Comparison of ENCODE assay signal across 8 cellular contexts in the genomic region with DNA sequence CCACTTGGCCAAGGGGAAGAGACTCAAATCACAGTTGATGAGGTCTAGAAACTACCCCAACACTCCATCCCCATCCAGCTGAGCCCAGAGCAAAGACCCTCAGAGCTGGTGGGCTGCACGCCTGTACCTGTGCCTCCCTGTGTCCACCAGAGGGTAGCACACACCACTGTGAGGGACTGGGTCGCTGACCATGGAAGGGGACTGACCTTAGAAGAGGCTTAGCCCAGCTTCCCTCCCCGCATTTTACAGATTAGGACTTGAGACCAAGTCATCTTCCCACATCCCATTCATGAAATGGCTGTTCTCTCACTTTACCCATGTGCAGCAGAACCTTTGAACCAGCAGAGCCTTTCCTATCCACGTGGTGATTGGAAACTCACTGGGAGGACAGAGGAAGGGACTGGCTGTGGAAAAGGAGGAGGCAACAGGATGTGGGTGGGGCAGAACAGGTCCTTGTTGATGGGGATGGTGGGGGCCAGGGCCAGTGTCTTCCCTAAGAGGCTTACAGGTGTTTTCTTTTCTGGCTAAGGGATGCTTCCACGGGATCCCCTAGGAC. TPM values are rescaled to one million over a fixed set of nuclear protein-coding genes. Genes with fewer than 3 reads are reported as not detected.
DNase-seq lines count a peak whose midpoint lies in the region; ATAC-seq, FAIRE-seq and TF ChIP-seq lines count a peak whose summit lies in the region.

No MANE protein-coding gene starts in this region.

- no peak overlapping the region for H3K56ac ChIP-seq in IMR-90 (ENCODE audit: extremely low read depth, insufficient read depth, low read length)

- DNase-seq in D721Med (ENCODE audit: insufficient read length, low spot score) (no peak), IMR-90 (peak; percentile 51), cerebellar cortex (ENCODE audit: low spot score) (peak; percentile 33), neural crest cell (ENCODE audit: low read depth, low spot score) (peak; percentile 45)
- DNase-seq in activated naive CD8-positive, alpha-beta T cell treated with anti-CD3 and anti-CD28 coated beads for 36 hours, result no peak
- DNase-seq in natural killer cell treated with Interleukin-12 subunit alpha and Interleukin-12 subunit beta and Interleukin-15 and Interleukin-18, amount 100 ng/mL, for 72 hours (ENCODE audit: low spot score), result no peak
- no peak for DNase-seq in activated CD4-positive, alpha-beta T cell treated with anti-CD3 and anti-CD28 coated beads, Interleukin-2, amount 50 U/mL, for 48 hours

- no peaks in the 10 kb centered on the region for H3K79me1 ChIP-seq in IMR-90 (ENCODE audit: low read depth in 1 of 2, low read length in 2 of 2)

- H3K27ac Mint-ChIP-seq in neural crest cell (ENCODE audit: unreplicated experiment), result no peak overlapping the region
- H3K27ac Mint-ChIP-seq in activated naive CD8-positive, alpha-beta T cell treated with anti-CD3 and anti-CD28 coated beads for 36 hours, result no peak overlapping the region
- H3K27ac Mint-ChIP-seq in natural killer cell treated with Interleukin-12 subunit alpha and Interleukin-12 subunit beta and Interleukin-15 and Interleukin-18, amount 100 ng/mL, for 72 hours, result no peak overlapping the region

- no peak overlapping the region for H3K9ac ChIP-seq in IMR-90 (ENCODE audit: low read depth, low read length)

- peak overlapping the region; percentile 54 for H2AFZ ChIP-seq in IMR-90 (replicated peaks; ENCODE audit: low read length, poor library complexity)

- peak; percentile 49 for TF ChIP-seq CTCF in D721Med (IDR thresholded peaks at IDR 0.05; ENCODE audit: insufficient read depth, missing control alignments)
- TF ChIP-seq CTCF in IMR-90 (conservative IDR thresholded peaks at IDR 0.05; ENCODE audit: low read depth, low read length), result peak; percentile 82
- peak; percentile 66 for TF ChIP-seq CTCF in neural crest cell (conservative IDR thresholded peaks at IDR 0.05)

- H3K4ac ChIP-seq in IMR-90 (ENCODE audit: low read depth, low read length), result no peak overlapping the region

- no peak overlapping the region for H3K18ac ChIP-seq in IMR-90 (ENCODE audit: low read depth, low read length)

- BruUV-seq in IMR-90 (replicated peaks; lab: Mats Ljungman, UMichigan), result no TSS peak

- H3K4me3 Mint-ChIP-seq in neural crest cell, result no peak overlapping the region
- H3K4me3 Mint-ChIP-seq in activated naive CD8-positive, alpha-beta T cell treated with anti-CD3 and anti-CD28 coated beads for 36 hours, result no peak overlapping the region
- H3K4me3 Mint-ChIP-seq in natural killer cell treated with Interleukin-12 subunit alpha and Interleukin-12 subunit beta and Interleukin-15 and Interleukin-18, amount 100 ng/mL, for 72 hours, result no peak overlapping the region

- no peak overlapping the region for H4K91ac ChIP-seq in IMR-90 (ENCODE audit: insufficient read depth, low read depth, low read length)

- no peak for TF ChIP-seq POLR2A in IMR-90 (IDR thresholded peaks at IDR 0.05; ENCODE audit: low read depth, low read length)

- POLR2A ChIA-PET in IMR-90 (lab: Charles Lee; ENCODE audit: unreplicated experiment), result no interaction called here

- H3K14ac ChIP-seq in IMR-90 (replicated peaks; ENCODE audit: low read depth, low read length), result no peak overlapping the region

- peak overlapping the region; percentile 68 for H2AK9ac ChIP-seq in IMR-90 (replicated peaks; ENCODE audit: low read depth, low read length, poor library complexity)

- peaks cover 8% of the 10 kb centered on the region for H3K4me1 Mint-ChIP-seq in neural crest cell
- H3K4me1 Mint-ChIP-seq in activated naive CD8-positive, alpha-beta T cell treated with anti-CD3 and anti-CD28 coated beads for 36 hours, result peaks cover 10% of the 10 kb centered on the region
- peaks cover 17 to 18% of the 10 kb centered on the region in 2 donors for H3K4me1 Mint-ChIP-seq in natural killer cell treated with Interleukin-12 subunit alpha and Interleukin-12 subunit beta and Interleukin-15 and Interleukin-18, amount 100 ng/mL, for 72 hours (ENCODE audit: low read depth in 2 of 2)

- FAIRE-seq in D721Med (lab: Jason Lieb, UNC), result no peak

- TF ChIP-seq RAD21 in IMR-90 (IDR thresholded peaks at IDR 0.05; ENCODE audit: low read length), result peak; percentile 93

- CTCF ChIA-PET in IMR-90 (lab: Yijun Ruan, JAX), result interaction anchor here (0.5 to 1.1 kb wide), 9 partner anchors 22 to 299 kb away, joined by 3 to 8 read pairs (median 4); no protein-coding TSS in a partner anchor

- no peak overlapping the region for H4K5ac ChIP-seq in IMR-90 (ENCODE audit: low read depth, low read length)

- no peaks in the 10 kb centered on the region for H3K9me3 ChIP-seq in IMR-90 (ENCODE audit: control insufficient read depth, insufficient read depth, low read length)

- no peaks in the 10 kb centered on the region for H3K9me1 ChIP-seq in IMR-90 (ENCODE audit: insufficient read depth, low read length)

- H3K36me3 ChIP-seq in IMR-90 (ENCODE audit: control insufficient read depth, insufficient read depth, low read length), result no peaks in the 10 kb centered on the region

- no peak overlapping the region for H3K27ac ChIP-seq in IMR-90 (ENCODE audit: insufficient read depth, low read length)

- H3K4me1 ChIP-seq in IMR-90 (ENCODE audit: control insufficient read depth, insufficient read depth, low read length), result peaks cover 4% of the 10 kb centered on the region; the same call in 1 of the 2 replicates

- no CpG with 5 or more reads among the region's 5 CpGs for WGBS in IMR-90 (ENCODE audit: extremely low coverage in 2 of 2, insufficient read length in 1 of 2), 2 experiments

- no peak overlapping the region for H2BK120ac ChIP-seq in IMR-90 (ENCODE audit: low read depth, low read length)

- dilution Hi-C loops in IMR-90 (cut with HindIII; ENCODE audit: low sequenced_read_pairs, unreplicated experiment), result no loop called here

- H4K20me1 ChIP-seq in IMR-90 (ENCODE audit: insufficient read depth, low read length), result no peaks in the 10 kb centered on the region

- no peak overlapping the region for H2BK5ac ChIP-seq in IMR-90 (ENCODE audit: low read depth, low read length, poor library complexity, severe bottlenecking)

- H3K27me3 Mint-ChIP-seq in neural crest cell (ENCODE audit: low read depth), result peaks cover 46% of the 10 kb centered on the region
- H3K27me3 Mint-ChIP-seq in activated naive CD8-positive, alpha-beta T cell treated with anti-CD3 and anti-CD28 coated beads for 36 hours, result peaks cover 26% of the 10 kb centered on the region
- H3K27me3 Mint-ChIP-seq in natural killer cell treated with Interleukin-12 subunit alpha and Interleukin-12 subunit beta and Interleukin-15 and Interleukin-18, amount 100 ng/mL, for 72 hours, result peaks cover 0 to 8% of the 10 kb centered on the region in 2 donors

- H3K4me2 ChIP-seq in IMR-90 (ENCODE audit: low read depth, low read length), result no peak overlapping the region

- no peak overlapping the region for H3K4me3 ChIP-seq in IMR-90 (ENCODE audit: insufficient read depth, low read depth, low read length)

- H3K9me3 Mint-ChIP-seq in neural crest cell, result no peaks in the 10 kb centered on the region
- H3K9me3 Mint-ChIP-seq in activated naive CD8-positive, alpha-beta T cell treated with anti-CD3 and anti-CD28 coated beads for 36 hours, result no peaks in the 10 kb centered on the region
- no peaks in the 10 kb centered on the region for H3K9me3 Mint-ChIP-seq in natural killer cell treated with Interleukin-12 subunit alpha and Interleukin-12 subunit beta and Interleukin-15 and Interleukin-18, amount 100 ng/mL, for 72 hours

- no peak overlapping the region for H2BK20ac ChIP-seq in IMR-90 (ENCODE audit: low read depth, low read length)

- intact Hi-C loops in IMR-90 (cut with micrococcal nuclease), result loop anchor here (1.0 kb wide), 3 partner anchors 68 to 245 kb away; no protein-coding TSS in a partner anchor

- no peaks in the 10 kb centered on the region for H3K36me3 Mint-ChIP-seq in neural crest cell (ENCODE audit: low read depth)
- no peaks in the 10 kb centered on the region for H3K36me3 Mint-ChIP-seq in activated naive CD8-positive, alpha-beta T cell treated with anti-CD3 and anti-CD28 coated beads for 36 hours
- H3K36me3 Mint-ChIP-seq in natural killer cell treated with Interleukin-12 subunit alpha and Interleukin-12 subunit beta and Interleukin-15 and Interleukin-18, amount 100 ng/mL, for 72 hours, result no peaks in the 10 kb centered on the region

- H4K8ac ChIP-seq in IMR-90 (ENCODE audit: low read depth in 2 of 2, low read length in 2 of 2), result no peak overlapping the region

- H2BK15ac ChIP-seq in IMR-90 (ENCODE audit: low read depth, low read length), result no peak overlapping the region

- H3K23ac ChIP-seq in IMR-90 (ENCODE audit: low read depth, low read length), result no peak overlapping the region

- in situ Hi-C loops in IMR-90 (cut with MboI; ENCODE audit: low sequenced_read_pairs), result loop anchor here (10.0 kb wide), 1 partner anchor 239 kb away; no protein-coding TSS in a partner anchor

- peak; percentile 76 for ATAC-seq in IMR-90 (ENCODE audit: low read depth)
- no peak for ATAC-seq in natural killer cell treated with Interleukin-12 subunit alpha and Interleukin-12 subunit beta and Interleukin-15 and Interleukin-18, amount 100 ng/mL, for 72 hours
- ATAC-seq in GM21423 (IDR thresholded peaks at IDR 0.05; ENCODE audit: unreplicated experiment), result no peak

- H3K27me3 ChIP-seq in IMR-90 (ENCODE audit: control insufficient read depth, insufficient read depth, low read length), result peaks cover 34% of the 10 kb centered on the region

- no peak overlapping the region for H2AK5ac ChIP-seq in IMR-90 (ENCODE audit: low read depth, low read length)

TF ChIP-seq in IMR-90, 13 proteins besides CTCF, POLR2A, EP300 and RAD21 (continues in another document):
- TF ChIP-seq BHLHE40 (IDR thresholded peaks at IDR 0.05; ENCODE audit: low read depth, low read length) (no peak), RFX5 (IDR thresholded peaks at IDR 0.05; ENCODE audit: low read depth, low read length) (no peak), SMC3 (IDR thresholded peaks at IDR 0.05; ENCODE audit: low read depth, low read length) (peak; percentile 93), FOS (IDR thresholded peaks at IDR 0.05; ENCODE audit: low read depth, low read length) (no peak)

RNA-seq across cellular contexts. Expression of gene CPXM1, which starts 44.3 kb away (rescaled TPM):
- 0.83 and 1.1 TPM in 2 replicates for total RNA-seq in IMR-90 (2012; rRNA removed)
- polyA plus RNA-seq in IMR-90 (2012; rRNA removed), result 4.5 and 4.6 TPM in 2 replicates
- polyA plus RNA-seq in IMR-90 (2012; cell fraction: cytosol; rRNA removed), result 3.9 and 6.8 TPM in 2 replicates
- polyA plus RNA-seq in IMR-90 (2012; cell fraction: nucleus; rRNA removed; ENCODE audit: low replicate concordance), result 18.1 and 27.9 TPM in 2 replicates
- total RNA-seq in neural crest cell, result 200 and 218 TPM in 2 replicates
- total RNA-seq in activated naive CD8-positive, alpha-beta T cell treated with anti-CD3 and anti-CD28 coated beads for 36 hours, result 1 to 10 TPM; 4.2 to 4.3 TPM
- total RNA-seq in natural killer cell treated with Interleukin-12 subunit alpha and Interleukin-12 subunit beta and Interleukin-15 and Interleukin-18, amount 100 ng/mL, for 72 hours, result 10 to 100 TPM; 47.8 to 53.5 TPM

RNA-seq across cellular contexts. Expression of gene C20orf141, which starts 58.7 kb away (rescaled TPM):
- 0.36 TPM in 1 of 2 replicates, not detected in the other for total RNA-seq in IMR-90 (2012; rRNA removed)
- polyA plus RNA-seq in IMR-90 (2012; rRNA removed), result 0.53 and 0.91 TPM in 2 replicates
- 1.5 TPM in 1 of 2 replicates, not detected in the other for polyA plus RNA-seq in IMR-90 (2012; cell fraction: cytosol; rRNA removed)
- polyA plus RNA-seq in IMR-90 (2012; cell fraction: nucleus; rRNA removed; ENCODE audit: low replicate concordance), result 0.72 and 1.3 TPM in 2 replicates
- total RNA-seq in neural crest cell, result not detected in 2 replicates
- not detected for total RNA-seq in activated naive CD8-positive, alpha-beta T cell treated with anti-CD3 and anti-CD28 coated beads for 36 hours
- total RNA-seq in natural killer cell treated with Interleukin-12 subunit alpha and Interleukin-12 subunit beta and Interleukin-15 and Interleukin-18, amount 100 ng/mL, for 72 hours, result not detected

Comparison
In these comparisons a context has a peak if more than half of its experiments do, and no peak if none do; other contexts are left out.
1. DNase-seq: peak in IMR-90 (single experiment), cerebellar cortex (single experiment) and neural crest cell (single experiment); none in D721Med (single experiment), activated naive CD8-positive, alpha-beta T cell treated with anti-CD3 and anti-CD28 coated beads for 36 hours (single experiment), natural killer cell treated with Interleukin-12 subunit alpha and Interleukin-12 subunit beta and Interleukin-15 and Interleukin-18, amount 100 ng/mL, for 72 hours (single experiment) and activated CD4-positive, alpha-beta T cell treated with anti-CD3 and anti-CD28 coated beads, Interleukin-2, amount 50 U/mL, for 48 hours (0 of 2).
2. RNA of gene CPXM1, which starts 44.3 kb away (total RNA-seq): 200 to 218 TPM in neural crest cell and 47.8 to 53.5 TPM in natural killer cell treated with Interleukin-12 subunit alpha and Interleukin-12 subunit beta and Interleukin-15 and Interleukin-18, amount 100 ng/mL, for 72 hours; 4.2 to 4.3 TPM in activated naive CD8-positive, alpha-beta T cell treated with anti-CD3 and anti-CD28 coated beads for 36 hours and 0.83 to 1.1 TPM in IMR-90; every median in the first group is over 4 times any median in the second.
3. Peak in every context shown above with its lines, with median percentiles within 50 percentile points of each other: CTCF ChIP-seq.